In the genomic region with DNA sequence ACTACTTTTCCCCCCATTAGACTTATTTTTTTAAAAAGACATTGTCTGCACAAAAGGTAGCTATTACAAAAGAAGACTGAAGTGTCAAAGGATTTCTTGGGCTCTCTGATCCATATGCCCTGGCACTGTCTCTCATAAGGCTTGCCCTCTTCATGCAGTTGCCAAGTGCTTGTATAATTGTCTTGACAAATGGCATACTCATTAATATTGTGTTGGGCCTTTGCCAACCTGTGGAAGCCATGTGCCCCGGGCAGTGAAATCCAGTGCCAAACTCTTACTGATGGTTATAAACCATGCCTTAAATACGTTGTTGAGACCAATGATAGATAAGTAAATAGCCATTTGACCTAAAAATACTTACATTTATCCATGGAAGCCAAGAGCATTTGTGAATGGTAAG, we compare ENCODE assay signal across 2 cellular contexts.
TF ChIP-seq lines count a peak whose summit lies in the region.

No MANE protein-coding gene starts in this region.

TF ChIP-seq in SK-N-SH, 30 proteins besides CTCF, POLR2A, EP300 and RAD21 (continued from another document):
- TF ChIP-seq, protein P1, sequence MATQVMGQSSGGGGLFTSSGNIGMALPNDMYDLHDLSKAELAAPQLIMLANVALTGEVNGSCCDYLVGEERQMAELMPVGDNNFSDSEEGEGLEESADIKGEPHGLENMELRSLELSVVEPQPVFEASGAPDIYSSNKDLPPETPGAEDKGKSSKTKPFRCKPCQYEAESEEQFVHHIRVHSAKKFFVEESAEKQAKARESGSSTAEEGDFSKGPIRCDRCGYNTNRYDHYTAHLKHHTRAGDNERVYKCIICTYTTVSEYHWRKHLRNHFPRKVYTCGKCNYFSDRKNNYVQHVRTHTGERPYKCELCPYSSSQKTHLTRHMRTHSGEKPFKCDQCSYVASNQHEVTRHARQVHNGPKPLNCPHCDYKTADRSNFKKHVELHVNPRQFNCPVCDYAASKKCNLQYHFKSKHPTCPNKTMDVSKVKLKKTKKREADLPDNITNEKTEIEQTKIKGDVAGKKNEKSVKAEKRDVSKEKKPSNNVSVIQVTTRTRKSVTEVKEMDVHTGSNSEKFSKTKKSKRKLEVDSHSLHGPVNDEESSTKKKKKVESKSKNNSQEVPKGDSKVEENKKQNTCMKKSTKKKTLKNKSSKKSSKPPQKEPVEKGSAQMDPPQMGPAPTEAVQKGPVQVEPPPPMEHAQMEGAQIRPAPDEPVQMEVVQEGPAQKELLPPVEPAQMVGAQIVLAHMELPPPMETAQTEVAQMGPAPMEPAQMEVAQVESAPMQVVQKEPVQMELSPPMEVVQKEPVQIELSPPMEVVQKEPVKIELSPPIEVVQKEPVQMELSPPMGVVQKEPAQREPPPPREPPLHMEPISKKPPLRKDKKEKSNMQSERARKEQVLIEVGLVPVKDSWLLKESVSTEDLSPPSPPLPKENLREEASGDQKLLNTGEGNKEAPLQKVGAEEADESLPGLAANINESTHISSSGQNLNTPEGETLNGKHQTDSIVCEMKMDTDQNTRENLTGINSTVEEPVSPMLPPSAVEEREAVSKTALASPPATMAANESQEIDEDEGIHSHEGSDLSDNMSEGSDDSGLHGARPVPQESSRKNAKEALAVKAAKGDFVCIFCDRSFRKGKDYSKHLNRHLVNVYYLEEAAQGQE (IDR thresholded peaks at IDR 0.05; ENCODE audit: low read depth, low read length): no peak
- TF ChIP-seq GATA2 (CRISPR knock-in tag; IDR thresholded peaks at IDR 0.05) (peak; percentile 17; the same call in 1 of the 2 replicates), TAF1 (IDR thresholded peaks at IDR 0.05; ENCODE audit: borderline replicate concordance, low read depth, low read length) (no peak), FOXJ3 (CRISPR knock-in tag; IDR thresholded peaks at IDR 0.05) (no peak), RFX5 (IDR thresholded peaks at IDR 0.05; ENCODE audit: low read length) (no peak), MEF2A (IDR thresholded peaks at IDR 0.05; ENCODE audit: borderline replicate concordance, low read depth) (no peak), RXRA (IDR thresholded peaks at IDR 0.05; ENCODE audit: borderline replicate concordance, low read depth) (no peak), FOXM1 (IDR thresholded peaks at IDR 0.05; ENCODE audit: low read depth) (no peak), JUND (IDR thresholded peaks at IDR 0.05) (no peak), EZH2phosphoT487 (IDR thresholded peaks at IDR 0.05; ENCODE audit: borderline replicate concordance, low read depth) (no peak)
- TF ChIP-seq, protein P2, sequence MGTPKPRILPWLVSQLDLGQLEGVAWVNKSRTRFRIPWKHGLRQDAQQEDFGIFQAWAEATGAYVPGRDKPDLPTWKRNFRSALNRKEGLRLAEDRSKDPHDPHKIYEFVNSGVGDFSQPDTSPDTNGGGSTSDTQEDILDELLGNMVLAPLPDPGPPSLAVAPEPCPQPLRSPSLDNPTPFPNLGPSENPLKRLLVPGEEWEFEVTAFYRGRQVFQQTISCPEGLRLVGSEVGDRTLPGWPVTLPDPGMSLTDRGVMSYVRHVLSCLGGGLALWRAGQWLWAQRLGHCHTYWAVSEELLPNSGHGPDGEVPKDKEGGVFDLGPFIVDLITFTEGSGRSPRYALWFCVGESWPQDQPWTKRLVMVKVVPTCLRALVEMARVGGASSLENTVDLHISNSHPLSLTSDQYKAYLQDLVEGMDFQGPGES (IDR thresholded peaks at IDR 0.05; ENCODE audit: low read depth, low read length): no peak

TF ChIP-seq in SK-N-SH treated with all-trans-retinoic acid at 6 μM for 48 hours, 23 proteins besides CTCF, POLR2A, EP300 and RAD21 (continued from another document):
- TF ChIP-seq ISL1 (CRISPR knock-in tag; IDR thresholded peaks at IDR 0.05) (no peak), POU6F1 (CRISPR knock-in tag; IDR thresholded peaks at IDR 0.05; ENCODE audit: borderline replicate concordance, low read depth) (no peak), OSR1 (CRISPR knock-in tag; IDR thresholded peaks at IDR 0.05) (no peak), ZNF70 (CRISPR knock-in tag; IDR thresholded peaks at IDR 0.05) (no peak), PATZ1 (CRISPR knock-in tag; IDR thresholded peaks at IDR 0.05; ENCODE audit: borderline replicate concordance) (no peak)
